ENCODE assay signal across 23 cellular contexts in the genomic region with DNA sequence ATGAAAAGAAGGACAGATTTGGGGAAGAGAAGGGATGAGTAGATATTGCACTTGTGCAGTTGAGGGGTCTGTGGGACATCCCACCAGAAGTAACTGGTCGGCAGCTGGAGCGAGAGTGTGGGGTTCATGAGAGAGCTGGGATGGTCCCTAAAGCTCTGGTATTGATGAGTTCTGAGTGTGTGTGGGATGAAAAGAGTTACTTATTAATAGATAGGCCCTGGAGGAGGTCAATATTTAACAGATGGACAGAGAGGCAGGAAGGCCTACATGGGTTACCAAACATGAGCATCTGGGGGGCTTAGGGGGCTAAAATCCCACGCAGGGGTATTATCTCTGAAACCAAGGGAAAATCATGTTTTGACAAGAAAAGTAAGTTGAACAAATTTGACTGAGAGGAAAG.
DNase-seq lines count a peak whose midpoint lies in the region; ATAC-seq and TF ChIP-seq lines count a peak whose summit lies in the region.
"Had no signal": no experiment of that assay in that cellular context is flagged by ENCODE, and none has a peak within 500 bp of the region (broad histone marks: within the 10 kb centered on the region; RNA-seq: fewer than 3 reads in every experiment).

No MANE protein-coding gene starts in this region.

- TF ChIP-seq EP300 in transverse colon (IDR thresholded peaks at IDR 0.05; ENCODE audit: low read depth), result no peak

- peaks cover 39% of the 10 kb centered on the region for H3K9me3 Mint-ChIP-seq in T-helper 1 cell treated with Interleukin-12 subunit alpha and Interleukin-12 subunit beta and Interleukin-4 antibody, amounts not matched to agents 30 μg/mL and 1 μg/mL, for 36 hours
- peaks cover 14 to 24% (median 16%) of the 10 kb centered on the region in 5 donors for H3K9me3 Mint-ChIP-seq in CD8-positive, alpha-beta memory T cell
- H3K9me3 Mint-ChIP-seq in memory B cell, result peaks cover 16% of the 10 kb centered on the region

- no peak overlapping the region for H3K27ac ChIP-seq in CD8-positive, alpha-beta memory T cell (ENCODE audit: low read depth, low read length)
- H3K27ac ChIP-seq in transverse colon, result no peak overlapping the region
- H3K27ac ChIP-seq: 22Rv1, brain microvascular endothelial cell, upper lobe of right lung had no signal

- H3K36me3 Mint-ChIP-seq in T-helper 1 cell treated with Interleukin-12 subunit alpha and Interleukin-12 subunit beta and Interleukin-4 antibody, amounts not matched to agents 30 μg/mL and 1 μg/mL, for 36 hours (ENCODE audit: low read depth), result peaks cover 42% of the 10 kb centered on the region
- peaks cover 3 to 28% (median 6%) of the 10 kb centered on the region in 3 donors for H3K36me3 Mint-ChIP-seq in CD8-positive, alpha-beta memory T cell
- H3K36me3 Mint-ChIP-seq in T-helper 17 cell (ENCODE audit: low read depth) (no peaks in the 10 kb centered on the region), memory B cell (peaks cover 20% of the 10 kb centered on the region)

- DNase-seq in T-helper 1 cell (no peak), T-helper 17 cell (no peak), memory B cell (ENCODE audit: low spot score in 2 of 2) (no peak), transverse colon (no peak), islet precursor cell (no peak), amniotic stem cell (lab: John Stamatoyannopoulos, UW) (no peak)
- DNase-seq in CD8-positive, alpha-beta memory T cell, result no peak
- DNase-seq: activated CD4-positive, alpha-beta T cell treated with anti-CD3 and anti-CD28 coated beads for 1 hour; activated T-cell treated with anti-CD3 and anti-CD28 coated beads for 4 hours; brain microvascular endothelial cell; Caco-2; endodermal cell; glutamatergic neuron; GOT3; MM.1S; NCI-H146; NCI-H526 treated with DMSO at 0.1 percent for 48 hours; stimulated activated CD4-positive, alpha-beta T cell treated with anti-CD3 and anti-CD28 coated beads, Interleukin-4, amount 100 ng/mL, for 24 hours; upper lobe of right lung had no signal

- H3K36me3 ChIP-seq in CD8-positive, alpha-beta memory T cell (ENCODE audit: insufficient read depth, low read length), result no peaks in the 10 kb centered on the region
- no peaks in the 10 kb centered on the region for H3K36me3 ChIP-seq in transverse colon
- H3K36me3 ChIP-seq: brain microvascular endothelial cell, upper lobe of right lung had no signal

- H3K27ac Mint-ChIP-seq in T-helper 1 cell treated with Interleukin-12 subunit alpha and Interleukin-12 subunit beta and Interleukin-4 antibody, amounts not matched to agents 30 μg/mL and 1 μg/mL, for 36 hours, result peak overlapping the region; percentile 94
- H3K27ac Mint-ChIP-seq in CD8-positive, alpha-beta memory T cell, result peak overlapping the region; percentile 2 to 88 (median 46)
- peak overlapping the region; percentile 0 for H3K27ac Mint-ChIP-seq in T-helper 17 cell
- H3K27ac Mint-ChIP-seq in memory B cell, result peak overlapping the region; percentile 3
- H3K27ac Mint-ChIP-seq: endodermal cell had no signal

- peaks cover 55% of the 10 kb centered on the region for H3K4me1 Mint-ChIP-seq in T-helper 1 cell treated with Interleukin-12 subunit alpha and Interleukin-12 subunit beta and Interleukin-4 antibody, amounts not matched to agents 30 μg/mL and 1 μg/mL, for 36 hours (ENCODE audit: low read depth)
- H3K4me1 Mint-ChIP-seq in CD8-positive, alpha-beta memory T cell, result peaks cover 50 to 65% (median 63%) of the 10 kb centered on the region in 3 donors
- peaks cover 27% of the 10 kb centered on the region for H3K4me1 Mint-ChIP-seq in T-helper 17 cell
- H3K4me1 Mint-ChIP-seq in memory B cell, result peaks cover 27% of the 10 kb centered on the region
- H3K4me1 Mint-ChIP-seq: endodermal cell had no signal

- in situ Hi-C loops in transverse colon (cut with MboI; ENCODE audit: low pct_ligation_motif_present in 1 of 4, low pct_unique_long_range_greater_than_20kb in 1 of 4, low sequenced_read_pairs in 3 of 4), result loop anchor here in 1 of 4 donors (25.0 kb wide), 1 partner anchor 1806 kb away; no protein-coding TSS in a partner anchor

- peaks cover 8% of the 10 kb centered on the region for H3K9me3 ChIP-seq in CD8-positive, alpha-beta memory T cell (ENCODE audit: low read length)
- H3K9me3 ChIP-seq in T-helper 17 cell (ENCODE audit: control insufficient read depth, low read length, poor library complexity, severe bottlenecking) (no peaks in the 10 kb centered on the region), transverse colon (no peaks in the 10 kb centered on the region)
- H3K9me3 ChIP-seq: Caco-2, upper lobe of right lung had no signal

- TF ChIP-seq POLR2A in transverse colon (IDR thresholded peaks at IDR 0.05), result no peak

- H3K4me1 ChIP-seq in CD8-positive, alpha-beta memory T cell (ENCODE audit: insufficient read depth, low read length), result peaks cover 24% of the 10 kb centered on the region
- no peaks in the 10 kb centered on the region for H3K4me1 ChIP-seq in transverse colon
- H3K4me1 ChIP-seq: Caco-2, upper lobe of right lung had no signal

- H3K27me3 ChIP-seq in CD8-positive, alpha-beta memory T cell (ENCODE audit: insufficient read depth, low read length, poor library complexity, severe bottlenecking), result no peaks in the 10 kb centered on the region
- H3K27me3 ChIP-seq in transverse colon, result no peaks in the 10 kb centered on the region
- H3K27me3 ChIP-seq: brain microvascular endothelial cell, upper lobe of right lung had no signal

- 80 to 87% methylated on average over 1 to 3 of the region's 3 CpGs for WGBS in transverse colon (ENCODE audit: low coverage in 1 of 2), 2 donors

- ATAC-seq in T-helper 17 cell (no peak), memory B cell (ENCODE audit: low read depth) (no peak)
- ATAC-seq: K562, SK-N-SH treated with all-trans-retinoic acid at 6 μM for 48 hours, upper lobe of right lung had no signal

- no peak overlapping the region for H3K4me3 ChIP-seq in CD8-positive, alpha-beta memory T cell (ENCODE audit: low read length)
- no peak overlapping the region for H3K4me3 ChIP-seq in transverse colon
- H3K4me3 ChIP-seq: K562, upper lobe of right lung had no signal

- CTCF ChIA-PET in CD8-positive, alpha-beta memory T cell (lab: Charles Lee), result no interaction called here

- intact Hi-C loops in transverse colon (cut with DNase I; ENCODE audit: low total_unique reads), result no loop called here

- TF ChIP-seq CTCF in transverse colon (IDR thresholded peaks at IDR 0.05), result no peak

- H3K27me3 Mint-ChIP-seq in T-helper 1 cell treated with Interleukin-12 subunit alpha and Interleukin-12 subunit beta and Interleukin-4 antibody, amounts not matched to agents 30 μg/mL and 1 μg/mL, for 36 hours (ENCODE audit: low read depth), result peaks cover 4% of the 10 kb centered on the region
- H3K27me3 Mint-ChIP-seq in CD8-positive, alpha-beta memory T cell, result no peaks in the 10 kb centered on the region
- H3K27me3 Mint-ChIP-seq in T-helper 17 cell (no peaks in the 10 kb centered on the region), memory B cell (no peaks in the 10 kb centered on the region)

- peak overlapping the region; percentile 12 for H3K4me3 Mint-ChIP-seq in T-helper 1 cell treated with Interleukin-12 subunit alpha and Interleukin-12 subunit beta and Interleukin-4 antibody, amounts not matched to agents 30 μg/mL and 1 μg/mL, for 36 hours
- H3K4me3 Mint-ChIP-seq in CD8-positive, alpha-beta memory T cell, result peak overlapping the region in 4 of 7 donors; percentile 9 to 42 (median 26)
- H3K4me3 Mint-ChIP-seq in T-helper 17 cell, result no peak overlapping the region
- H3K4me3 Mint-ChIP-seq in memory B cell, result no peak overlapping the region
- H3K4me3 Mint-ChIP-seq: endodermal cell had no signal

- POLR2A ChIA-PET in CD8-positive, alpha-beta memory T cell (lab: Charles Lee), result no interaction called here

Comparison
In these comparisons a context has a peak if more than half of its experiments do, and no peak if none do; other contexts are left out.
1. H3K27ac Mint-ChIP-seq: peak in every context shown above with its lines; median percentile 94 in T-helper 1 cell treated with Interleukin-12 subunit alpha and Interleukin-12 subunit beta and Interleukin-4 antibody, amounts not matched to agents 30 μg/mL and 1 μg/mL, for 36 hours; 46 in CD8-positive, alpha-beta memory T cell; 3 in memory B cell; 0 in T-helper 17 cell.
2. H3K4me3 Mint-ChIP-seq: peak in T-helper 1 cell treated with Interleukin-12 subunit alpha and Interleukin-12 subunit beta and Interleukin-4 antibody, amounts not matched to agents 30 μg/mL and 1 μg/mL, for 36 hours (single experiment) and CD8-positive, alpha-beta memory T cell (4 of 7); none in T-helper 17 cell (single experiment) and memory B cell (single experiment).